11 cellular contexts compared by ENCODE assay signal in the genomic region with DNA sequence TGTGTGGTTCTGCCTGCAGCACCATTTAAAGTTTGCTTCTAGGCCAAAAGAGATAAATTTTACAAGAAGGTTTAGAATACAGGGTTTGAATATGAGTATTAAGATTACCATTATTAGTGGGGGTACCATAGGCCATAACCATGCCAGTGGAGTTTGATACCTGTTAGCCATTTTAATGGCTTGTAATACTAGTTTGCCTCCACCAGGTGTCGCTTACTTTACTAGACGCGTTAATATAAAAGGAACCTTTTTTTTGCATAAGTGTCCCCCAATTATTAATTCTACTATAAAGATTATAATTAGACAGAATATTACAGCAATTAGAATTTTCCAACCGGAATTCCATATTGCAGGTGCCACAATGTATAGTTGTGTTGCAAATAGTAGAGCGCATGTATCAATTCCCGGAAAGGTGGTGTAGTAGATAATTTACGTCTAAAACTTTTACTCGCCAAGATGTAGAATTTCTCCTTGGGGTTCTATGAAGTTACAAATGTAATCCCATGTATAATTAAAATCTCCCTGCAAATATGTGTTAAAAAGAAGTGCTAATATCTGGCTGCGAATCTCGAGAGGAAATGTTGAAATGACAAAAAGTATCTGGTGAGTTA. TPM values are rescaled to one million over a fixed set of nuclear protein-coding genes. Genes with fewer than 3 reads are reported as not detected.
DNase-seq lines count a peak whose midpoint lies in the region; ATAC-seq, FAIRE-seq and TF ChIP-seq lines count a peak whose summit lies in the region.
"Had no signal": no experiment of that assay in that cellular context is flagged by ENCODE, and none has a peak within 500 bp of the region (broad histone marks: within the 10 kb centered on the region; RNA-seq: fewer than 3 reads in every experiment).

No MANE protein-coding gene starts in this region.

- no peak for FAIRE-seq in astrocyte (lab: Jason Lieb, UNC)

- H3K36me3 ChIP-seq in DOHH2 (ENCODE audit: control insufficient read depth, low read length): no peaks in the 10 kb centered on the region
- H3K36me3 ChIP-seq in Karpas-422 (ENCODE audit: insufficient read depth, low read length): no peaks in the 10 kb centered on the region
- H3K36me3 ChIP-seq in astrocyte (ENCODE audit: insufficient read depth, low read length): no peaks in the 10 kb centered on the region
- H3K36me3 ChIP-seq in mucosa of descending colon (ENCODE audit: low read depth): no peaks in the 10 kb centered on the region

- no peak overlapping the region for H3K4me3 Mint-ChIP-seq in astrocyte (ENCODE audit: unreplicated experiment)
- no peak overlapping the region for H3K4me3 Mint-ChIP-seq in stimulated activated memory B cell treated with anti-CD40 and anti-IgM and Interleukin-4, amounts not matched to agents 10 μg/mL and 1 μg/mL and 100 μg/mL, for 72 hours

- H3K27me3 ChIP-seq in DOHH2 (ENCODE audit: control insufficient read depth, low read length) (no peaks in the 10 kb centered on the region), Karpas-422 (ENCODE audit: low read length) (no peaks in the 10 kb centered on the region), astrocyte (ENCODE audit: insufficient read depth, low read length) (no peaks in the 10 kb centered on the region)

- no peak overlapping the region for H3K27ac ChIP-seq in DOHH2 (ENCODE audit: low read depth, low read length)
- H3K27ac ChIP-seq in Karpas-422 (ENCODE audit: low read length): no peak overlapping the region
- H3K27ac ChIP-seq in astrocyte (ENCODE audit: low read depth, low read length): no peak overlapping the region
- H3K27ac ChIP-seq: SK-N-MC had no signal

- H3F3A ChIP-seq in DOHH2 (ENCODE audit: control insufficient read depth, insufficient read depth): no peaks in the 10 kb centered on the region

- H3K27me3 Mint-ChIP-seq in astrocyte (ENCODE audit: low read depth, unreplicated experiment): peaks cover 7% of the 10 kb centered on the region
- H3K27me3 Mint-ChIP-seq in stimulated activated memory B cell treated with anti-CD40 and anti-IgM and Interleukin-4, amounts not matched to agents 10 μg/mL and 1 μg/mL and 100 μg/mL, for 72 hours: no peaks in the 10 kb centered on the region

- no peaks in the 10 kb centered on the region for H3K4me1 ChIP-seq in DOHH2 (ENCODE audit: control insufficient read depth, low read length)
- peaks cover 3% of the 10 kb centered on the region; the same call in 1 of the 2 replicates for H3K4me1 ChIP-seq in Karpas-422 (ENCODE audit: low read length)
- no peaks in the 10 kb centered on the region for H3K4me1 ChIP-seq in astrocyte (ENCODE audit: insufficient read depth, low read length)
- no peaks in the 10 kb centered on the region for H3K4me1 ChIP-seq in mucosa of descending colon (ENCODE audit: low read depth)

- H3K4me1 Mint-ChIP-seq in astrocyte (ENCODE audit: low read depth, unreplicated experiment): peaks cover 7% of the 10 kb centered on the region
- H3K4me1 Mint-ChIP-seq in stimulated activated memory B cell treated with anti-CD40 and anti-IgM and Interleukin-4, amounts not matched to agents 10 μg/mL and 1 μg/mL and 100 μg/mL, for 72 hours: peaks cover 34% of the 10 kb centered on the region

- no peak overlapping the region for H2AFZ ChIP-seq in Karpas-422 (ENCODE audit: low read length)
- no peak overlapping the region for H2AFZ ChIP-seq in astrocyte (ENCODE audit: low read depth, low read length)

- TF ChIP-seq CTCF in DOHH2 (IDR thresholded peaks at IDR 0.05; ENCODE audit: low read depth, low read length, poor library complexity, severe bottlenecking): peak; percentile 69
- TF ChIP-seq CTCF in astrocyte (IDR thresholded peaks at IDR 0.05; ENCODE audit: insufficient read depth, low read depth, low read length): peak; percentile 44
- peak; percentile 44 for TF ChIP-seq CTCF in mucosa of descending colon (IDR thresholded peaks at IDR 0.05)

- H3K27ac Mint-ChIP-seq in astrocyte (ENCODE audit: unreplicated experiment): no peak overlapping the region
- no peak overlapping the region for H3K27ac Mint-ChIP-seq in stimulated activated memory B cell treated with anti-CD40 and anti-IgM and Interleukin-4, amounts not matched to agents 10 μg/mL and 1 μg/mL and 100 μg/mL, for 72 hours

- no peak overlapping the region for H3K4me2 ChIP-seq in DOHH2 (ENCODE audit: low read length)
- H3K4me2 ChIP-seq in Karpas-422 (ENCODE audit: low read depth, low read length, poor library complexity, severe bottlenecking): no peak overlapping the region
- no peak overlapping the region for H3K4me2 ChIP-seq in astrocyte (ENCODE audit: low read length)

- H3K9me2 ChIP-seq in DOHH2 (replicated peaks; ENCODE audit: control insufficient read depth, low read length) (no peaks in the 10 kb centered on the region), Karpas-422 (replicated peaks; ENCODE audit: insufficient read depth, low read length) (no peaks in the 10 kb centered on the region)

- no peaks in the 10 kb centered on the region for H3K9me3 Mint-ChIP-seq in astrocyte (ENCODE audit: unreplicated experiment)
- no peaks in the 10 kb centered on the region for H3K9me3 Mint-ChIP-seq in stimulated activated memory B cell treated with anti-CD40 and anti-IgM and Interleukin-4, amounts not matched to agents 10 μg/mL and 1 μg/mL and 100 μg/mL, for 72 hours

- H3K9me3 ChIP-seq in DOHH2 (ENCODE audit: control insufficient read depth, insufficient read depth, low read length) (no peaks in the 10 kb centered on the region), Karpas-422 (ENCODE audit: low read length) (no peaks in the 10 kb centered on the region), astrocyte (ENCODE audit: insufficient read depth, low read depth, low read length) (no peaks in the 10 kb centered on the region), mucosa of descending colon (no peaks in the 10 kb centered on the region)

- intact Hi-C loops in mucosa of descending colon (cut with DNase I, micrococcal nuclease): no loop called here

- peak; percentile 86 for DNase-seq in Karpas-422
- DNase-seq in astrocyte (ENCODE audit: low read depth): no peak
- peak in 1 of 3 donors; percentile 25 for DNase-seq in mucosa of descending colon
- no peak for DNase-seq in NCI-H226
- no peak for DNase-seq in pons (ENCODE audit: low spot score)
- DNase-seq: effector CD8-positive, alpha-beta T cell; HCEC 1CT had no signal

- H4K20me1 ChIP-seq in DOHH2 (ENCODE audit: control insufficient read depth, insufficient read depth, low read depth, low read length) (no peaks in the 10 kb centered on the region), Karpas-422 (ENCODE audit: insufficient read depth, low read depth, low read length) (no peaks in the 10 kb centered on the region), astrocyte (ENCODE audit: insufficient read depth, low read length) (no peaks in the 10 kb centered on the region)

- H3K79me2 ChIP-seq in DOHH2 (ENCODE audit: control insufficient read depth, low read length) (no peaks in the 10 kb centered on the region), Karpas-422 (ENCODE audit: low read length) (no peaks in the 10 kb centered on the region), astrocyte (ENCODE audit: insufficient read depth, low read length) (no peaks in the 10 kb centered on the region)

- H3K9ac ChIP-seq in Karpas-422 (ENCODE audit: low read length) (no peak overlapping the region), astrocyte (ENCODE audit: low read length) (no peak overlapping the region)

- H3K36me3 Mint-ChIP-seq in astrocyte (ENCODE audit: low read depth, unreplicated experiment): no peaks in the 10 kb centered on the region
- H3K36me3 Mint-ChIP-seq in stimulated activated memory B cell treated with anti-CD40 and anti-IgM and Interleukin-4, amounts not matched to agents 10 μg/mL and 1 μg/mL and 100 μg/mL, for 72 hours: no peaks in the 10 kb centered on the region

- ATAC-seq in mucosa of descending colon: no peak
- no peak for ATAC-seq in GM21529 (IDR thresholded peaks at IDR 0.05; ENCODE audit: unreplicated experiment)
- no peak for ATAC-seq in stimulated activated memory B cell treated with anti-CD40 and anti-IgM and Interleukin-4, amounts not matched to agents 10 μg/mL and 1 μg/mL and 100 μg/mL, for 72 hours

- no peak overlapping the region for H3K4me3 ChIP-seq in DOHH2 (ENCODE audit: low read length)
- no peak overlapping the region for H3K4me3 ChIP-seq in Karpas-422 (ENCODE audit: low read length)
- H3K4me3 ChIP-seq in astrocyte (ENCODE audit: insufficient read depth, low read depth, low read length): no peak overlapping the region
- no peak overlapping the region for H3K4me3 ChIP-seq in mucosa of descending colon
- H3K4me3 ChIP-seq: SK-N-MC had no signal

RNA-seq across cellular contexts. Expression of gene MS4A6E, which starts 16.1 kb away (rescaled TPM):
- total RNA-seq in Karpas-422 (2014; rRNA removed; shearing (Covaris generic); ENCODE audit: low replicate concordance): not detected in 2 replicates
- not detected in 2 replicates for total RNA-seq in astrocyte
- not detected for total RNA-seq in mucosa of descending colon

RNA-seq across cellular contexts. Expression of gene MS4A7, which starts 35.1 kb away (rescaled TPM):
- total RNA-seq in Karpas-422 (2014; rRNA removed; shearing (Covaris generic); ENCODE audit: low replicate concordance): 2.7 and 12.1 TPM in 2 replicates
- total RNA-seq in astrocyte (not detected in 2 replicates), mucosa of descending colon (10 to 100 TPM in 2 of 3 donors, 1 to 10 TPM in 1; 9.3 to 28.6 (median 28.1) TPM)

RNA-seq across cellular contexts. Expression of gene MS4A14, which starts 53.1 kb away (rescaled TPM):
- 0.65 and 1.3 TPM in 2 replicates for total RNA-seq in Karpas-422 (2014; rRNA removed; shearing (Covaris generic); ENCODE audit: low replicate concordance)
- not detected in 2 replicates for total RNA-seq in astrocyte
- total RNA-seq in mucosa of descending colon: 1 to 10 TPM in 1 of 3 donors, under 1 TPM in 2; 0.41 to 1.1 (median 0.98) TPM
